8 cellular contexts compared by ENCODE assay signal in the genomic region with DNA sequence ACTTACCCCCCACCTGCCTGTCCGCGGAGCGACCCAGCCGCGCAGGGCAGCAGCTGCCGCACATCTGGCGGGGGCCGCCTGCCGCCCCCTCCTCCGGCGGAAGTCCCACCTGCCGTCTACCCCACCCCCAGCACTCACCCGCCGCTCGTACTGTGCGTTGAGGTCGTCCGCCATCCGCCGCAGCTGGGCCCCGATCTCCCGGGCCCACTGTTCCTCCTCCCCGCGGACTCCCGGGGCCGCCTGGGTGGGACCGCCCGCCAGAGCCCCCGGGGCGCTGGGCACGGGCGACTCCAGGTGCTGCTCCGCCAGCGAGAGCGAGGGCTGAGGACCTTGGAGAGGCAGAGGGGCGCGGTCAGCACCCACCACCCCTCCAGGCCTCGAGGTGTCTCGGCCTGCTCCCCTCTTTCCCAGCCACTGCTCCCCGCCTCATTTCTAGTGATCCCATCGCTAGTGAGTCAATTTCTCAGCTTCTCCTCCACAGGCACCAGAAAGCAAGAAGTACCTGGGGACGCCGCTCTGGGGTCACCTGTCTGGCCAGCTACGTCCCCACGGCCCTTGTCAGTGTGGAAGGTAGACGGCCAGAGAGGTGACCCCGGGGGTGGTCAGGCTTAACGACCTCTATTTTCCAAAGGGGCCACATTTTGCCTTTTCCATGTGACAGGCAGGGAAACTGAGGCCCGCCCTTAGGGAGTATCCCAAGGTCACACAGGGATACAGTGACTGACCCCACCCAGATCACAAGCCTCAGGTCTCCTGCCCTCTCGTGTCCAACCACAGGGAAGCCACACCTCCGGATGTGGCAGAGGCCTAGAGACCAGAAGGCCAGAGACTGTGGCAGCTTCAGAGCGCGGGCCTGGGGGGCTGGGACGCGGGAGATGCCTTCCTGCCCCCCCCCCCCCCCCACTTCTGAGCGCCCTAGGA. TPM values are rescaled to one million over a fixed set of nuclear protein-coding genes. Genes with fewer than 3 reads are reported as not detected.
DNase-seq lines count a peak whose midpoint lies in the region; ATAC-seq and TF ChIP-seq lines count a peak whose summit lies in the region.

No MANE protein-coding gene starts in this region.

- peak; percentile 43 for ATAC-seq in GM21447 (IDR thresholded peaks at IDR 0.05; ENCODE audit: unreplicated experiment)
- peak; percentile 1 for ATAC-seq in T-helper 17 cell

- peaks cover 9 to 40% (median 29%) of the 10 kb centered on the region in 4 donors for H3K4me1 ChIP-seq in liver (ENCODE audit: control insufficient read depth in 4 of 4, insufficient read depth in 4 of 4, low read length in 3 of 4)

- H3K9ac ChIP-seq in liver (ENCODE audit: low read depth in 1 of 2, low read length in 2 of 2), result peak overlapping the region; percentile 74 to 88

- H3K36me3 ChIP-seq in liver (ENCODE audit: control insufficient read depth in 4 of 4, insufficient read depth in 3 of 4, low read depth in 1 of 4, low read length in 3 of 4), result peaks cover 0 to 3% (median 0%) of the 10 kb centered on the region in 4 donors

- H3K27me3 ChIP-seq in liver (ENCODE audit: control insufficient read depth in 4 of 4, insufficient read depth in 4 of 4, low read length in 3 of 4), result no peaks in the 10 kb centered on the region

- peaks cover 16% of the 10 kb centered on the region for H3K4me1 Mint-ChIP-seq in T-helper 17 cell

- TF ChIP-seq CTCF in coronary artery (IDR thresholded peaks at IDR 0.05) (no peak), liver (IDR thresholded peaks at IDR 0.05; ENCODE audit: low read depth, low read length, missing input control) (no peak)

- peak overlapping the region; percentile 87 for H3K4me3 Mint-ChIP-seq in T-helper 17 cell

- peak overlapping the region; percentile 97 to 98 for H3K27ac ChIP-seq in coronary artery
- H3K27ac ChIP-seq in liver (ENCODE audit: low read depth in 1 of 2, low read length in 2 of 2), result peak overlapping the region; percentile 98

- no peak for TF ChIP-seq RAD21 in liver (IDR thresholded peaks at IDR 0.05)

- H3K4me3 ChIP-seq in coronary artery (peak overlapping the region; percentile 98), liver (ENCODE audit: low read depth in 1 of 3, low read length in 3 of 3) (peak overlapping the region; percentile 54 to 73 (median 60))

- H3K27me3 Mint-ChIP-seq in T-helper 17 cell, result no peaks in the 10 kb centered on the region

- WGBS in liver, result 2% methylated on average over 56 of the region's 56 CpGs

- DNase-seq in EL, result peak; percentile 88
- DNase-seq in KBM-7, result peak; percentile 81
- DNase-seq in T-helper 17 cell, result no peak
- peak; percentile 93 for DNase-seq in coronary artery (ENCODE audit: low spot score)
- peak in 5 of 6 experiments; percentile 23 to 55 (median 37) for DNase-seq in stimulated activated naive CD4-positive, alpha-beta T cell (lab: John Stamatoyannopoulos, UW)
- DNase-seq in NCI-H187 (lab: John Stamatoyannopoulos, UW), result no peak

- H3K9me3 ChIP-seq in T-helper 17 cell (ENCODE audit: control insufficient read depth, low read length, poor library complexity, severe bottlenecking) (no peaks in the 10 kb centered on the region), liver (ENCODE audit: control insufficient read depth in 4 of 4, low read length in 3 of 4) (no peaks in the 10 kb centered on the region)

- H3K27ac Mint-ChIP-seq in T-helper 17 cell, result peak overlapping the region; percentile 77

- H3K36me3 Mint-ChIP-seq in T-helper 17 cell (ENCODE audit: low read depth), result no peaks in the 10 kb centered on the region

- in situ Hi-C loops in KBM-7 (cut with MboI; ENCODE audit: low pct_unique_long_range_greater_than_20kb, low sequenced_read_pairs), result no loop called here

TF ChIP-seq in liver, 16 proteins besides CTCF, POLR2A, EP300 and RAD21:
- TF ChIP-seq ZBTB33 (IDR thresholded peaks at IDR 0.05) (no peak), YY1 (IDR thresholded peaks at IDR 0.05) (peak; percentile 76), HNF4A (conservative IDR thresholded peaks at IDR 0.05) (peak; percentile 37 to 38), REST (IDR thresholded peaks at IDR 0.05) (peak; percentile 77), NR2F2 (IDR thresholded peaks at IDR 0.05) (peak; percentile 8), TAF1 (conservative IDR thresholded peaks at IDR 0.05) (no peak), SP1 (IDR thresholded peaks at IDR 0.05) (peak; percentile 68), FOXA2 (IDR thresholded peaks at IDR 0.05) (no peak), GABPA (IDR thresholded peaks at IDR 0.05 in 1 of 2, conservative IDR thresholded peaks at IDR 0.05 in 1 of 2) (peak in 1 of 2 donors; percentile 75), JUND (IDR thresholded peaks at IDR 0.05) (no peak), RXRA (IDR thresholded peaks at IDR 0.05) (peak; percentile 90 to 93)
- TF ChIP-seq, protein P1, sequence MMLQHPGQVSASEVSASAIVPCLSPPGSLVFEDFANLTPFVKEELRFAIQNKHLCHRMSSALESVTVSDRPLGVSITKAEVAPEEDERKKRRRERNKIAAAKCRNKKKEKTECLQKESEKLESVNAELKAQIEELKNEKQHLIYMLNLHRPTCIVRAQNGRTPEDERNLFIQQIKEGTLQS (IDR thresholded peaks at IDR 0.05), result no peak
- TF ChIP-seq, protein P2, sequence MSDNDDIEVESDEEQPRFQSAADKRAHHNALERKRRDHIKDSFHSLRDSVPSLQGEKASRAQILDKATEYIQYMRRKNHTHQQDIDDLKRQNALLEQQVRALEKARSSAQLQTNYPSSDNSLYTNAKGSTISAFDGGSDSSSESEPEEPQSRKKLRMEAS (IDR thresholded peaks at IDR 0.05), result peak; percentile 73

RNA-seq across cellular contexts. Expression of gene BBC3, which starts 4.3 kb away (rescaled TPM):
- 10 to 100 TPM; 32.4 to 40.2 TPM for total RNA-seq in T-helper 17 cell
- total RNA-seq in liver, result 1 to 10 TPM; 1.0 to 2.1 TPM
- 1 to 10 TPM in 1 of 2 donors, under 1 TPM in 1; 0.35 to 2.6 TPM for polyA plus RNA-seq in liver

RNA-seq across cellular contexts. Expression of gene CCDC9, which starts 29.6 kb away (rescaled TPM):
- total RNA-seq in T-helper 17 cell (10 to 100 TPM; 35.6 to 53.7 TPM), liver (1 to 10 TPM; 2.8 to 8.1 TPM)
- polyA plus RNA-seq in liver, result 1 to 10 TPM; 1.4 to 8.0 TPM

RNA-seq across cellular contexts. Expression of gene INAFM1, which starts 48.0 kb away (rescaled TPM):
- 1 to 10 TPM; 9.2 to 9.9 TPM for total RNA-seq in T-helper 17 cell
- 1 to 10 TPM; 1.5 to 2.0 TPM for total RNA-seq in liver
- 1 to 10 TPM; 1.8 to 2.5 TPM for polyA plus RNA-seq in liver

Comparison
In these comparisons a context has a peak if more than half of its experiments do, and no peak if none do; other contexts are left out.
1. DNase-seq: peak in EL (single experiment), KBM-7 (single experiment), coronary artery (single experiment) and stimulated activated naive CD4-positive, alpha-beta T cell (5 of 6); none in T-helper 17 cell (0 of 3) and NCI-H187 (0 of 2).
2. RNA of gene BBC3, which starts 4.3 kb away (total RNA-seq): 32.4 to 40.2 TPM in T-helper 17 cell; 1.0 to 2.1 TPM in liver; every median in the first group is over 10 times any median in the second.
3. RNA of gene CCDC9, which starts 29.6 kb away (total RNA-seq): 35.6 to 53.7 TPM in T-helper 17 cell; 2.8 to 8.1 TPM in liver; every median in the first group is over 4 times any median in the second.